ENCODE assay signal across 27 cellular contexts in genomic region chr20:48851579-48851978, GRCh38.
"Had no signal": no experiment of that assay in that cellular context is flagged by ENCODE, and none has a peak within 500 bp of the region (broad histone marks: within the 10 kb centered on the region; RNA-seq: fewer than 3 reads in every experiment).

No MANE protein-coding gene starts in this region.

- H3K9me3 ChIP-seq: stomach, suprapubic skin, testis, thoracic aorta, thyroid gland, tibial artery, tibial nerve, transverse colon, upper lobe of left lung, upper lobe of right lung, uterus, vagina had no signal

- H3K4me3 ChIP-seq: stomach, suprapubic skin, testis, thoracic aorta, thyroid gland, tibial artery, tibial nerve, transverse colon, upper lobe of left lung, upper lobe of right lung, uterus, vagina had no signal

- DNase-seq: stimulated activated CD4-positive, alpha-beta T cell treated with anti-CD3 and anti-CD28 coated beads, Interleukin-2, amount 100 ng/mL, for 48 hours; stimulated activated CD4-positive, alpha-beta T cell treated with anti-CD3 and anti-CD28 coated beads, Interleukin-4, amount 100 ng/mL, for 1 hour; stimulated activated CD4-positive, alpha-beta T cell treated with anti-CD3 and anti-CD28 coated beads, Interleukin-4, amount 100 ng/mL, for 24 hours; stimulated activated CD4-positive, alpha-beta T cell treated with anti-CD3 and anti-CD28 coated beads, Interleukin-4, amount 100 ng/mL, for 4 hours; stimulated activated CD8-positive, alpha-beta memory T cell treated with anti-CD3 and anti-CD28 coated beads, Interleukin-4, amount 100 ng/mL, for 48 hours; stimulated activated naive B cell treated with anti-CD40 and anti-IgM and Interleukin-4, amounts not matched to agents 10 μg/mL and 1 μg/mL and 100 μg/mL, for 72 hours; stimulated activated naive CD4-positive, alpha-beta T cell; stimulated activated naive CD4-positive, alpha-beta T cell treated with Interleukin-2 at 50 U/mL for 16 hours; stimulated activated naive CD8-positive, alpha-beta T cell treated with anti-CD3 and anti-CD28 coated beads, Interleukin-15, amount 100 ng/mL, for 72 hours; stimulated activated naive CD8-positive, alpha-beta T cell treated with anti-CD3 and anti-CD28 coated beads, Interleukin-15, Interleukin-2, amounts not matched to agents 100 U/mL and 50 U/mL, for 24 hours; stomach; substantia nigra; testis; thyroid gland; tibial artery; transverse colon; trophoblast cell; upper lobe of left lung; upper lobe of right lung; uterus had no signal

- H3K27me3 ChIP-seq: stomach, suprapubic skin, testis, thyroid gland, tibial nerve, transverse colon, upper lobe of left lung, upper lobe of right lung, uterus, vagina had no signal

- ATAC-seq: stimulated activated effector memory CD8-positive, alpha-beta T cell treated with anti-CD3 and anti-CD28 coated beads, Interleukin-12 subunit alpha, Interleukin-12 subunit beta, amount 100 ng/mL, for 72 hours; stimulated activated memory B cell treated with anti-CD40 and anti-IgM and Interleukin-4, amounts not matched to agents 10 μg/mL and 1 μg/mL and 100 μg/mL, for 72 hours; stimulated activated naive B cell treated with anti-CD40 and anti-IgM and Interleukin-4, amounts not matched to agents 10 μg/mL and 1 μg/mL and 100 μg/mL, for 72 hours; stimulated activated naive CD8-positive, alpha-beta T cell treated with anti-CD3 and anti-CD28 coated beads, Interleukin-15, amount 100 ng/mL, for 72 hours; stimulated activated naive CD8-positive, alpha-beta T cell treated with anti-CD3 and anti-CD28 coated beads, Interleukin-15, Interleukin-2, amounts not matched to agents 100 U/mL and 50 U/mL, for 24 hours; upper lobe of right lung had no signal

- H3K36me3 ChIP-seq: stomach, suprapubic skin, thoracic aorta, thyroid gland, tibial artery, tibial nerve, transverse colon, upper lobe of left lung, upper lobe of right lung, uterus, vagina had no signal

- H3K4me1 ChIP-seq: transverse colon, upper lobe of right lung, uterus, vagina had no signal

- H3K27ac ChIP-seq: stomach, suprapubic skin, testis, thoracic aorta, thyroid gland, tibial artery, tibial nerve, transverse colon, upper lobe of left lung, upper lobe of right lung, uterus, vagina had no signal

- FAIRE-seq: urothelium cell line had no signal
